In genomic region chr17:4247981-4248388, GRCh38 we compare ENCODE assay signal across 12 cellular contexts. TPM values are rescaled to one million over a fixed set of nuclear protein-coding genes. Genes with fewer than 3 reads are reported as not detected.
A peak's percentile ranks its signal among the peaks of the same experiment; 100 is the strongest.
DNase-seq lines count a peak whose midpoint lies in the region; ATAC-seq and TF ChIP-seq lines count a peak whose summit lies in the region.
"Had no signal": no experiment of that assay in that cellular context is flagged by ENCODE, and none has a peak within 500 bp of the region (broad histone marks: within the 10 kb centered on the region; RNA-seq: fewer than 3 reads in every experiment).

No MANE protein-coding gene starts in this region.

- no peak for DNase-seq in CD8-positive, alpha-beta T cell
- DNase-seq in HuH-7 (ENCODE audit: low spot score) = peak; percentile 45
- DNase-seq in mammary epithelial cell = peak; percentile 95
- DNase-seq in mesothelial cell of epicardium (ENCODE audit: low spot score in 2 of 2, unreplicated experiment in 2 of 2) = no peak
- DNase-seq in T-cell = no peak
- no peak for DNase-seq in CD14-positive monocyte (ENCODE audit: low spot score)
- DNase-seq: KBM-7, posterior cingulate gyrus, T-helper 2 cell had no signal

- H4K20me1 ChIP-seq in mammary epithelial cell (ENCODE audit: insufficient read depth, low read length) = no peaks in the 10 kb centered on the region

- no peak for ATAC-seq in CD8-positive, alpha-beta T cell
- ATAC-seq in T-cell (replicated peaks in 1 of 4) = no peak
- no peak for ATAC-seq in GM21529 (IDR thresholded peaks at IDR 0.05; ENCODE audit: unreplicated experiment)
- ATAC-seq in HG02759 (IDR thresholded peaks at IDR 0.05; ENCODE audit: unreplicated experiment) = no peak

- H3K27me3 Mint-ChIP-seq in CD8-positive, alpha-beta T cell (ENCODE audit: low read depth) = no peaks in the 10 kb centered on the region
- H3K27me3 Mint-ChIP-seq in mesothelial cell of epicardium (ENCODE audit: low read depth) (no peaks in the 10 kb centered on the region), T-cell (no peaks in the 10 kb centered on the region), CD14-positive monocyte (ENCODE audit: low read depth in 3 of 3) (peaks cover 0 to 2% (median 0%) of the 10 kb centered on the region in 3 donors)

- CTCF ChIA-PET in CD8-positive, alpha-beta T cell (lab: Charles Lee) = interaction anchor here (1.3 kb wide), 1 partner anchor 12 kb away, joined by 4 read pairs; no protein-coding TSS in a partner anchor
- CTCF ChIA-PET in mammary epithelial cell (lab: Charles Lee; ENCODE audit: low non-redundant PET) (interaction anchor here (0.7 kb wide), 1 partner anchor 33 kb away, joined by 4 read pairs; no protein-coding TSS in a partner anchor), T-cell (lab: Charles Lee) (interaction anchor here in 1 of 2 donors (1.0 to 1.1 kb wide), 2 partner anchors 16 to 29 kb away, joined by 3 read pairs; partner anchors contain the start of gene ANKFY1)

- no peak for TF ChIP-seq CTCF in CD8-positive, alpha-beta T cell (IDR thresholded peaks at IDR 0.05)
- no peak for TF ChIP-seq CTCF in mammary epithelial cell (conservative IDR thresholded peaks at IDR 0.05 in 1 of 2, IDR thresholded peaks at IDR 0.05 in 1 of 2; ENCODE audit: extremely low read depth in 1 of 2, insufficient read depth in 1 of 2, low read depth in 1 of 2, low read length in 2 of 2)
- no peak for TF ChIP-seq CTCF in mesothelial cell of epicardium (IDR thresholded peaks at IDR 0.05; ENCODE audit: unreplicated experiment)
- TF ChIP-seq CTCF in CD14-positive monocyte (IDR thresholded peaks at IDR 0.05) = no peak

- dilution Hi-C loops in mammary epithelial cell (cut with HindIII; ENCODE audit: low sequenced_read_pairs) = no loop called here

- no peak overlapping the region for H3K4me3 ChIP-seq in CD8-positive, alpha-beta T cell (ENCODE audit: low read depth, low read length)
- peak overlapping the region in 2 of 3 experiments; percentile 14 to 22 for H3K4me3 ChIP-seq in mammary epithelial cell (replicated peaks in 1 of 3; ENCODE audit: insufficient read depth in 1 of 3, low read depth in 2 of 3, low read length in 3 of 3)

- H3K27ac ChIP-seq in CD8-positive, alpha-beta T cell (ENCODE audit: low read depth, low read length) = no peak overlapping the region
- H3K27ac ChIP-seq in mammary epithelial cell (ENCODE audit: insufficient read depth, low read depth, low read length) = peak overlapping the region; percentile 96
- H3K27ac ChIP-seq: C4-2B had no signal

- POLR2A ChIA-PET in CD8-positive, alpha-beta T cell (lab: Charles Lee) = no interaction called here
- POLR2A ChIA-PET in T-cell (lab: Charles Lee) = no interaction called here

- 6% methylated on average over 6 of the region's 11 CpGs for WGBS in mammary epithelial cell (ENCODE audit: low coverage, missing lambda C conversion rate)

- H2AFZ ChIP-seq in mammary epithelial cell (ENCODE audit: low read depth, low read length) = peak overlapping the region; percentile 36

- peaks cover 90% of the 10 kb centered on the region for H3K79me2 ChIP-seq in mammary epithelial cell (ENCODE audit: insufficient read depth, low read length)

- no peaks in the 10 kb centered on the region for H3K27me3 ChIP-seq in CD8-positive, alpha-beta T cell (ENCODE audit: insufficient read depth, low read length)
- no peaks in the 10 kb centered on the region for H3K27me3 ChIP-seq in mammary epithelial cell (ENCODE audit: insufficient read depth, low read length)

- H3K4me1 ChIP-seq in CD8-positive, alpha-beta T cell (ENCODE audit: insufficient read depth, low read length) = peaks cover 6% of the 10 kb centered on the region
- H3K4me1 ChIP-seq in mammary epithelial cell (ENCODE audit: insufficient read depth, low read length) = peaks cover 27% of the 10 kb centered on the region

- no peaks in the 10 kb centered on the region for H3K36me3 ChIP-seq in CD8-positive, alpha-beta T cell (ENCODE audit: insufficient read depth, low read length)
- no peaks in the 10 kb centered on the region for H3K36me3 ChIP-seq in mammary epithelial cell (ENCODE audit: insufficient read depth, low read length)

- H3K4me1 Mint-ChIP-seq in CD8-positive, alpha-beta T cell (ENCODE audit: low read depth) = peaks cover 50% of the 10 kb centered on the region
- H3K4me1 Mint-ChIP-seq in mesothelial cell of epicardium (peaks cover 33% of the 10 kb centered on the region), T-cell (peaks cover 55 to 75% (median 60%) of the 10 kb centered on the region in 3 donors), CD14-positive monocyte (peaks cover 17% of the 10 kb centered on the region)

- H3K36me3 Mint-ChIP-seq in CD8-positive, alpha-beta T cell = peaks cover 31% of the 10 kb centered on the region
- no peaks in the 10 kb centered on the region for H3K36me3 Mint-ChIP-seq in mesothelial cell of epicardium
- peaks cover 17% of the 10 kb centered on the region for H3K36me3 Mint-ChIP-seq in T-cell
- H3K36me3 Mint-ChIP-seq in CD14-positive monocyte = peaks cover 36 to 42% of the 10 kb centered on the region in 2 donors

- H3K27ac Mint-ChIP-seq in CD8-positive, alpha-beta T cell = peak overlapping the region; percentile 14
- H3K27ac Mint-ChIP-seq in mesothelial cell of epicardium = peak overlapping the region; percentile 96
- H3K27ac Mint-ChIP-seq in T-cell = no peak overlapping the region
- no peak overlapping the region for H3K27ac Mint-ChIP-seq in CD14-positive monocyte

- in situ Hi-C loops in mammary epithelial cell (cut with MboI; ENCODE audit: low sequenced_read_pairs in 2 of 2) = no loop called here

- intact Hi-C loops in CD8-positive, alpha-beta T cell (cut with DNase I, micrococcal nuclease) = no loop called here
- intact Hi-C loops in mammary epithelial cell (cut with micrococcal nuclease) (loop anchor here (1.0 to 2.0 kb wide), 3 partner anchors 15 to 33 kb away; partner anchors contain the start of gene ANKFY1), CD14-positive monocyte (cut with micrococcal nuclease) (no loop called here)

- H3K4me2 ChIP-seq in mammary epithelial cell (ENCODE audit: insufficient read depth, low read depth, low read length) = peak overlapping the region; percentile 72

- H3K4me3 Mint-ChIP-seq in CD8-positive, alpha-beta T cell = no peak overlapping the region
- H3K4me3 Mint-ChIP-seq in mesothelial cell of epicardium (peak overlapping the region; percentile 51), T-cell (no peak overlapping the region), CD14-positive monocyte (no peak overlapping the region)

- no TSS peak for BruUV-seq in mammary epithelial cell (replicated peaks; lab: Mats Ljungman, UMichigan)

- H3K9ac ChIP-seq in mammary epithelial cell (ENCODE audit: insufficient read depth, low read length) = peak overlapping the region; percentile 77

- no peaks in the 10 kb centered on the region for H3K9me3 Mint-ChIP-seq in CD8-positive, alpha-beta T cell
- H3K9me3 Mint-ChIP-seq in mesothelial cell of epicardium (no peaks in the 10 kb centered on the region), T-cell (no peaks in the 10 kb centered on the region), CD14-positive monocyte (no peaks in the 10 kb centered on the region)

- no peaks in the 10 kb centered on the region for H3K9me3 ChIP-seq in CD8-positive, alpha-beta T cell (ENCODE audit: low read length)
- H3K9me3 ChIP-seq in mammary epithelial cell (replicated peaks; ENCODE audit: insufficient read depth, low read length) = no peaks in the 10 kb centered on the region

RNA-seq across cellular contexts. Expression of gene ANKFY1, which starts 15.8 kb away (rescaled TPM):
- 10 to 100 TPM; 26.2 to 28.6 TPM for total RNA-seq in CD8-positive, alpha-beta T cell
- 10 to 100 TPM; 45.4 to 46.2 TPM for total RNA-seq in mammary epithelial cell
- 21.9 TPM for polyA plus RNA-seq in mammary epithelial cell
- polyA minus RNA-seq in mammary epithelial cell = 77.8 TPM
- total RNA-seq in mesothelial cell of epicardium = 60.4 to 64.5 TPM (median 64.3 TPM) in 3 replicates
- 10 to 100 TPM; 58.0 to 69.6 (median 67.0) TPM for total RNA-seq in T-cell
- polyA plus RNA-seq in CD14-positive monocyte = 10 to 100 TPM; 13.5 to 21.7 TPM

Comparison
In these comparisons a context has a peak if more than half of its experiments do, and no peak if none do; other contexts are left out.
1. DNase-seq: peak in HuH-7 (single experiment) and mammary epithelial cell (single experiment); none in CD8-positive, alpha-beta T cell (0 of 7), mesothelial cell of epicardium (0 of 2), T-cell (0 of 34) and CD14-positive monocyte (single experiment).
2. H3K27ac Mint-ChIP-seq: peak in CD8-positive, alpha-beta T cell (single experiment) and mesothelial cell of epicardium (single experiment); none in T-cell (0 of 2) and CD14-positive monocyte (0 of 7).